ENCODE assay signal across 9 cellular contexts in the genomic region with DNA sequence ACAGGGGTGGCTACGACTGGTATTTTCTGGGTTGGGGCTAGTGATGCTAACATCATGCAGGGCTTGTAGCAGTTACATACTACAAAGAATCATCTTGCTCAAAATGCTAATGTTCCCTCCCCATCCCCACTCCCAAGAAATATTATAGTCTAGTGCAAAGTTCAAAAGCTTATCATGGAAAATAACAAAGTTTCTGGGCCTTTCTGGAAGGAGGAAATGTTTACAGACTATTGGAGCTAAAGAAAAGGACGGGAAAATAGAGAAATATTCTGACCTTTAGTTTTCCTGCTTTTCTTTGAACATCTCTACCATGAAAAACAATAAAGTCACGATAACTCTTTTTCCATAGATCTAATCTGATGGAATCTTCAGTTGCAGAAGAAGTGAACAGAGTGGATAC. TPM values are rescaled to one million over a fixed set of nuclear protein-coding genes. Genes with fewer than 3 reads are reported as not detected.
"Had no signal": no experiment of that assay in that cellular context is flagged by ENCODE, and none has a peak within 500 bp of the region (broad histone marks: within the 10 kb centered on the region; RNA-seq: fewer than 3 reads in every experiment).

No MANE protein-coding gene starts in this region.

- DNase-seq: GM23248, H9, HCEC 1CT, IMR-90 had no signal

- H3K4me3 Mint-ChIP-seq: H9 had no signal

- H3K27ac ChIP-seq: GM23248, HL-60 had no signal

- H3K9ac ChIP-seq: GM23248 had no signal

- H2AFZ ChIP-seq: GM23248 had no signal

- ATAC-seq: K562 had no signal

- FAIRE-seq: H1, H54, K562 had no signal

- H3K4me3 ChIP-seq: GM23248, K562 had no signal

RNA-seq across cellular contexts. Expression of a gene that starts 23.2 kb away (rescaled TPM):
- total RNA-seq: HT1080, K562 had no signal
- polyA plus RNA-seq: K562 had no signal
